In the genomic region with DNA sequence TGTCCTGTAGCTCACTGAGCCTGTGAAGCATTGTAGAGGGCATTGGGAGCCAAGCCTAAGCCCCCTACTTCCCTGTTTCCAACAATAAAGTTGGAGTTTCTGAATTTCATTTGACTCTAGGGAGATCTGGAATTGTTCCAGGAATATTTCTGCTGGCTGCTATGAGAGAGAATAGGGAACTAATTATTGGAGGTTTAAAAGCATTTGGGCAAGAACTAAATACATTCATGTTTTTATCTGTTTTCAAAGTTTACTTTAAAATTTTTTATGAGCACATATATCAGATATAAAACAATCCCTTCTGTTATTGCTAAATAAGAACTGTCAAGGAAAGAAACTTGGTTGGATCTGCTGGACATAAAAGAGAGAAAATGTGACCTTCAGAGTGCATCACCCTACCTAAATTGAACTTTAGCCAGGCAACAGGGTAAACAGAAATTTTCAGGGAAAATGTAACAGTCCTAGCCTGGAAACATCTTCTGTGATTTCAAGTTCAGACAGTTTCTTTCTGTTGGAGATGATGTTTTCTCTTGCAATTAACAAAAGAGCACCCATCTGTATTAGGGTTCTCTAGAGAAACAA, we compare ENCODE assay signal across 1 cellular context.
TF ChIP-seq lines count a peak whose summit lies in the region.

No MANE protein-coding gene starts in this region.

TF ChIP-seq in HepG2, 621 proteins besides CTCF, POLR2A, EP300 and RAD21 (continued from another document and continues in another):
- TF ChIP-seq, protein P1, sequence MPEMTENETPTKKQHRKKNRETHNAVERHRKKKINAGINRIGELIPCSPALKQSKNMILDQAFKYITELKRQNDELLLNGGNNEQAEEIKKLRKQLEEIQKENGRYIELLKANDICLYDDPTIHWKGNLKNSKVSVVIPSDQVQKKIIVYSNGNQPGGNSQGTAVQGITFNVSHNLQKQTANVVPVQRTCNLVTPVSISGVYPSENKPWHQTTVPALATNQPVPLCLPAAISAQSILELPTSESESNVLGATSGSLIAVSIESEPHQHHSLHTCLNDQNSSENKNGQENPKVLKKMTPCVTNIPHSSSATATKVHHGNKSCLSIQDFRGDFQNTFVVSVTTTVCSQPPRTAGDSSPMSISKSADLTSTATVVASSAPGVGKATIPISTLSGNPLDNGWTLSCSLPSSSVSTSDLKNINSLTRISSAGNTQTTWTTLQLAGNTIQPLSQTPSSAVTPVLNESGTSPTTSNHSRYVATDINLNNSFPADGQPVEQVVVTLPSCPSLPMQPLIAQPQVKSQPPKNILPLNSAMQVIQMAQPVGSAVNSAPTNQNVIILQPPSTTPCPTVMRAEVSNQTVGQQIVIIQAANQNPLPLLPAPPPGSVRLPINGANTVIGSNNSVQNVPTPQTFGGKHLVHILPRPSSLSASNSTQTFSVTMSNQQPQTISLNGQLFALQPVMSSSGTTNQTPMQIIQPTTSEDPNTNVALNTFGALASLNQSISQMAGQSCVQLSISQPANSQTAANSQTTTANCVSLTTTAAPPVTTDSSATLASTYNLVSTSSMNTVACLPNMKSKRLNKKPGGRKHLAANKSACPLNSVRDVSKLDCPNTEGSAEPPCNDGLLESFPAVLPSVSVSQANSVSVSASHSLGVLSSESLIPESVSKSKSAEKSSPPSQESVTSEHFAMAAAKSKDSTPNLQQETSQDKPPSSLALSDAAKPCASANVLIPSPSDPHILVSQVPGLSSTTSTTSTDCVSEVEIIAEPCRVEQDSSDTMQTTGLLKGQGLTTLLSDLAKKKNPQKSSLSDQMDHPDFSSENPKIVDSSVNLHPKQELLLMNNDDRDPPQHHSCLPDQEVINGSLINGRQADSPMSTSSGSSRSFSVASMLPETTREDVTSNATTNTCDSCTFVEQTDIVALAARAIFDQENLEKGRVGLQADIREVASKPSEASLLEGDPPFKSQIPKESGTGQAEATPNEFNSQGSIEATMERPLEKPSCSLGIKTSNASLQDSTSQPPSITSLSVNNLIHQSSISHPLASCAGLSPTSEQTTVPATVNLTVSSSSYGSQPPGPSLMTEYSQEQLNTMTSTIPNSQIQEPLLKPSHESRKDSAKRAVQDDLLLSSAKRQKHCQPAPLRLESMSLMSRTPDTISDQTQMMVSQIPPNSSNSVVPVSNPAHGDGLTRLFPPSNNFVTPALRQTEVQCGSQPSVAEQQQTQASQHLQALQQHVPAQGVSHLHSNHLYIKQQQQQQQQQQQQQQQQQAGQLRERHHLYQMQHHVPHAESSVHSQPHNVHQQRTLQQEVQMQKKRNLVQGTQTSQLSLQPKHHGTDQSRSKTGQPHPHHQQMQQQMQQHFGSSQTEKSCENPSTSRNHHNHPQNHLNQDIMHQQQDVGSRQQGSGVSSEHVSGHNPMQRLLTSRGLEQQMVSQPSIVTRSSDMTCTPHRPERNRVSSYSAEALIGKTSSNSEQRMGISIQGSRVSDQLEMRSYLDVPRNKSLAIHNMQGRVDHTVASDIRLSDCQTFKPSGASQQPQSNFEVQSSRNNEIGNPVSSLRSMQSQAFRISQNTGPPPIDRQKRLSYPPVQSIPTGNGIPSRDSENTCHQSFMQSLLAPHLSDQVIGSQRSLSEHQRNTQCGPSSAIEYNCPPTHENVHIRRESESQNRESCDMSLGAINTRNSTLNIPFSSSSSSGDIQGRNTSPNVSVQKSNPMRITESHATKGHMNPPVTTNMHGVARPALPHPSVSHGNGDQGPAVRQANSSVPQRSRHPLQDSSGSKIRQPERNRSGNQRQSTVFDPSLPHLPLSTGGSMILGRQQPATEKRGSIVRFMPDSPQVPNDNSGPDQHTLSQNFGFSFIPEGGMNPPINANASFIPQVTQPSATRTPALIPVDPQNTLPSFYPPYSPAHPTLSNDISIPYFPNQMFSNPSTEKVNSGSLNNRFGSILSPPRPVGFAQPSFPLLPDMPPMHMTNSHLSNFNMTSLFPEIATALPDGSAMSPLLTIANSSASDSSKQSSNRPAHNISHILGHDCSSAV (CRISPR knock-in tag; IDR thresholded peaks at IDR 0.05; ENCODE audit: borderline replicate concordance) = no peak
- TF ChIP-seq, protein P2, sequence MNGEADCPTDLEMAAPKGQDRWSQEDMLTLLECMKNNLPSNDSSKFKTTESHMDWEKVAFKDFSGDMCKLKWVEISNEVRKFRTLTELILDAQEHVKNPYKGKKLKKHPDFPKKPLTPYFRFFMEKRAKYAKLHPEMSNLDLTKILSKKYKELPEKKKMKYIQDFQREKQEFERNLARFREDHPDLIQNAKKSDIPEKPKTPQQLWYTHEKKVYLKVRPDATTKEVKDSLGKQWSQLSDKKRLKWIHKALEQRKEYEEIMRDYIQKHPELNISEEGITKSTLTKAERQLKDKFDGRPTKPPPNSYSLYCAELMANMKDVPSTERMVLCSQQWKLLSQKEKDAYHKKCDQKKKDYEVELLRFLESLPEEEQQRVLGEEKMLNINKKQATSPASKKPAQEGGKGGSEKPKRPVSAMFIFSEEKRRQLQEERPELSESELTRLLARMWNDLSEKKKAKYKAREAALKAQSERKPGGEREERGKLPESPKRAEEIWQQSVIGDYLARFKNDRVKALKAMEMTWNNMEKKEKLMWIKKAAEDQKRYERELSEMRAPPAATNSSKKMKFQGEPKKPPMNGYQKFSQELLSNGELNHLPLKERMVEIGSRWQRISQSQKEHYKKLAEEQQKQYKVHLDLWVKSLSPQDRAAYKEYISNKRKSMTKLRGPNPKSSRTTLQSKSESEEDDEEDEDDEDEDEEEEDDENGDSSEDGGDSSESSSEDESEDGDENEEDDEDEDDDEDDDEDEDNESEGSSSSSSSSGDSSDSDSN (CRISPR knock-in tag; IDR thresholded peaks at IDR 0.05) = no peak
- TF ChIP-seq, protein P3, sequence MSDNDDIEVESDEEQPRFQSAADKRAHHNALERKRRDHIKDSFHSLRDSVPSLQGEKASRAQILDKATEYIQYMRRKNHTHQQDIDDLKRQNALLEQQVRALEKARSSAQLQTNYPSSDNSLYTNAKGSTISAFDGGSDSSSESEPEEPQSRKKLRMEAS (IDR thresholded peaks at IDR 0.05) = no peak
- TF ChIP-seq TCF7 (IDR thresholded peaks at IDR 0.05; ENCODE audit: low read depth) (peak; percentile 56; the same call in 1 of the 2 replicates), ATAD3A (CRISPR knock-in tag; IDR thresholded peaks at IDR 0.05) (no peak), ZNF644 (CRISPR knock-in tag; IDR thresholded peaks at IDR 0.05; ENCODE audit: low read depth) (peak; percentile 58; the same call in 1 of the 2 replicates), ZNF274 (CRISPR knock-in tag; IDR thresholded peaks at IDR 0.05) (no peak), SAP130 (CRISPR knock-in tag; IDR thresholded peaks at IDR 0.05; ENCODE audit: low read depth) (peak; percentile 60), PHF20 (CRISPR knock-in tag; IDR thresholded peaks at IDR 0.05) (no peak), SIX1 (CRISPR knock-in tag; IDR thresholded peaks at IDR 0.05; ENCODE audit: borderline replicate concordance) (no peak), BCL6 (CRISPR knock-in tag; IDR thresholded peaks at IDR 0.05) (peak; percentile 97), EED (CRISPR knock-in tag; IDR thresholded peaks at IDR 0.05) (no peak), FOXA3 (CRISPR knock-in tag; IDR thresholded peaks at IDR 0.05) (peak; percentile 79), FOXM1 (CRISPR knock-in tag; IDR thresholded peaks at IDR 0.05) (no peak), ATF4 (CRISPR knock-in tag; IDR thresholded peaks at IDR 0.05) (no peak), HCFC1 (IDR thresholded peaks at IDR 0.05; ENCODE audit: low read depth, low read length) (no peak), ZNF512B (CRISPR knock-in tag; IDR thresholded peaks at IDR 0.05; ENCODE audit: borderline replicate concordance) (no peak), DNMT3B (CRISPR knock-in tag; conservative IDR thresholded peaks at IDR 0.05) (no peak), ZNF652 (CRISPR knock-in tag; IDR thresholded peaks at IDR 0.05; ENCODE audit: borderline replicate concordance, low read depth) (no peak)
- TF ChIP-seq, protein P4, sequence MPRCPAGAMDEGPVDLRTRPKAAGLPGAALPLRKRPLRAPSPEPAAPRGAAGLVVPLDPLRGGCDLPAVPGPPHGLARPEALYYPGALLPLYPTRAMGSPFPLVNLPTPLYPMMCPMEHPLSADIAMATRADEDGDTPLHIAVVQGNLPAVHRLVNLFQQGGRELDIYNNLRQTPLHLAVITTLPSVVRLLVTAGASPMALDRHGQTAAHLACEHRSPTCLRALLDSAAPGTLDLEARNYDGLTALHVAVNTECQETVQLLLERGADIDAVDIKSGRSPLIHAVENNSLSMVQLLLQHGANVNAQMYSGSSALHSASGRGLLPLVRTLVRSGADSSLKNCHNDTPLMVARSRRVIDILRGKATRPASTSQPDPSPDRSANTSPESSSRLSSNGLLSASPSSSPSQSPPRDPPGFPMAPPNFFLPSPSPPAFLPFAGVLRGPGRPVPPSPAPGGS (CRISPR knock-in tag; IDR thresholded peaks at IDR 0.05) = no peak
- TF ChIP-seq, protein P5, sequence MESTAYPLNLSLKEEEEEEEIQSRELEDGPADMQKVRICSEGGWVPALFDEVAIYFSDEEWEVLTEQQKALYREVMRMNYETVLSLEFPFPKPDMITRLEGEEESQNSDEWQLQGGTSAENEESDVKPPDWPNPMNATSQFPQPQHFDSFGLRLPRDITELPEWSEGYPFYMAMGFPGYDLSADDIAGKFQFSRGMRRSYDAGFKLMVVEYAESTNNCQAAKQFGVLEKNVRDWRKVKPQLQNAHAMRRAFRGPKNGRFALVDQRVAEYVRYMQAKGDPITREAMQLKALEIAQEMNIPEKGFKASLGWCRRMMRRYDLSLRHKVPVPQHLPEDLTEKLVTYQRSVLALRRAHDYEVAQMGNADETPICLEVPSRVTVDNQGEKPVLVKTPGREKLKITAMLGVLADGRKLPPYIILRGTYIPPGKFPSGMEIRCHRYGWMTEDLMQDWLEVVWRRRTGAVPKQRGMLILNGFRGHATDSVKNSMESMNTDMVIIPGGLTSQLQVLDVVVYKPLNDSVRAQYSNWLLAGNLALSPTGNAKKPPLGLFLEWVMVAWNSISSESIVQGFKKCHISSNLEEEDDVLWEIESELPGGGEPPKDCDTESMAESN (CRISPR knock-in tag; conservative IDR thresholded peaks at IDR 0.05) = no peak
- TF ChIP-seq, protein P6, sequence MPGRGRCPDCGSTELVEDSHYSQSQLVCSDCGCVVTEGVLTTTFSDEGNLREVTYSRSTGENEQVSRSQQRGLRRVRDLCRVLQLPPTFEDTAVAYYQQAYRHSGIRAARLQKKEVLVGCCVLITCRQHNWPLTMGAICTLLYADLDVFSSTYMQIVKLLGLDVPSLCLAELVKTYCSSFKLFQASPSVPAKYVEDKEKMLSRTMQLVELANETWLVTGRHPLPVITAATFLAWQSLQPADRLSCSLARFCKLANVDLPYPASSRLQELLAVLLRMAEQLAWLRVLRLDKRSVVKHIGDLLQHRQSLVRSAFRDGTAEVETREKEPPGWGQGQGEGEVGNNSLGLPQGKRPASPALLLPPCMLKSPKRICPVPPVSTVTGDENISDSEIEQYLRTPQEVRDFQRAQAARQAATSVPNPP (CRISPR knock-in tag; IDR thresholded peaks at IDR 0.05) = no peak
- TF ChIP-seq, protein P7, sequence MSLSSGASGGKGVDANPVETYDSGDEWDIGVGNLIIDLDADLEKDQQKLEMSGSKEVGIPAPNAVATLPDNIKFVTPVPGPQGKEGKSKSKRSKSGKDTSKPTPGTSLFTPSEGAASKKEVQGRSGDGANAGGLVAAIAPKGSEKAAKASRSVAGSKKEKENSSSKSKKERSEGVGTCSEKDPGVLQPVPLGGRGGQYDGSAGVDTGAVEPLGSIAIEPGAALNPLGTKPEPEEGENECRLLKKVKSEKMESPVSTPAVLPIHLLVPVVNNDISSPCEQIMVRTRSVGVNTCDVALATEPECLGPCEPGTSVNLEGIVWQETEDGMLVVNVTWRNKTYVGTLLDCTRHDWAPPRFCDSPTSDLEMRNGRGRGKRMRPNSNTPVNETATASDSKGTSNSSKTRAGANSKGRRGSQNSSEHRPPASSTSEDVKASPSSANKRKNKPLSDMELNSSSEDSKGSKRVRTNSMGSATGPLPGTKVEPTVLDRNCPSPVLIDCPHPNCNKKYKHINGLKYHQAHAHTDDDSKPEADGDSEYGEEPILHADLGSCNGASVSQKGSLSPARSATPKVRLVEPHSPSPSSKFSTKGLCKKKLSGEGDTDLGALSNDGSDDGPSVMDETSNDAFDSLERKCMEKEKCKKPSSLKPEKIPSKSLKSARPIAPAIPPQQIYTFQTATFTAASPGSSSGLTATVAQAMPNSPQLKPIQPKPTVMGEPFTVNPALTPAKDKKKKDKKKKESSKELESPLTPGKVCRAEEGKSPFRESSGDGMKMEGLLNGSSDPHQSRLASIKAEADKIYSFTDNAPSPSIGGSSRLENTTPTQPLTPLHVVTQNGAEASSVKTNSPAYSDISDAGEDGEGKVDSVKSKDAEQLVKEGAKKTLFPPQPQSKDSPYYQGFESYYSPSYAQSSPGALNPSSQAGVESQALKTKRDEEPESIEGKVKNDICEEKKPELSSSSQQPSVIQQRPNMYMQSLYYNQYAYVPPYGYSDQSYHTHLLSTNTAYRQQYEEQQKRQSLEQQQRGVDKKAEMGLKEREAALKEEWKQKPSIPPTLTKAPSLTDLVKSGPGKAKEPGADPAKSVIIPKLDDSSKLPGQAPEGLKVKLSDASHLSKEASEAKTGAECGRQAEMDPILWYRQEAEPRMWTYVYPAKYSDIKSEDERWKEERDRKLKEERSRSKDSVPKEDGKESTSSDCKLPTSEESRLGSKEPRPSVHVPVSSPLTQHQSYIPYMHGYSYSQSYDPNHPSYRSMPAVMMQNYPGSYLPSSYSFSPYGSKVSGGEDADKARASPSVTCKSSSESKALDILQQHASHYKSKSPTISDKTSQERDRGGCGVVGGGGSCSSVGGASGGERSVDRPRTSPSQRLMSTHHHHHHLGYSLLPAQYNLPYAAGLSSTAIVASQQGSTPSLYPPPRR (CRISPR knock-in tag; IDR thresholded peaks at IDR 0.05; ENCODE audit: borderline replicate concordance) = no peak
